Comparison of ENCODE assay signal across 2 cellular contexts in the genomic region with DNA sequence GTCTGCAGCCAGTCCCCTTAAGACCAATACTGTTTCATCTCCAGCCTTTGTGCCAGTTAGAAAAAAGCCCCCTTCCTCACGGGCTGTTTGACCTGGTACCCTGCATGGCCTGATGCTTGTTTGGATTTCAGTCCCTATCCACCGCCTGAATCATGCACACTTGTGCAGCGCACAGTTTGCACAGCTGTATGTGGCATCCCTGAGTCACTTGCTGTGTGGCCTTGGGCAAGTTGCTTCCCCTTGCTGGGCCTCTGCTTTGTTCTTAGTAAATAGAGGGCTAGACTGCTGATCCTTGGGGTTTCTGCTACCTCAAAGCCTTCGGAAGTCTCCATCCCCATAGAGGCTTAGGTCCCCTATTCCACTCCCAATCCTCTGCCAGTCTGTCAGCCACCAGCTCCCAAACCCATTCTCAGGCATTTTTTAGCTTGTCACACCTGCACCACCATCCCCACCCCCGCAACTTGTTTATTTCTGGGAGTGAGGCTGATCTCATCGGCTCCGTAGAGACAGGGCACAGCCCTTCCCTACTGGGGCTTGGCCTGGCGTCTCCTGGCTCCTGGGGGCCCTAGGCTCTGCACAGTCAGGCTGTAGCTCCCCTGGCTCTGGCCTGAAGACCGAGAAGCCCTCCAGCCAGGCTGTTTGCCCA.
A peak's percentile ranks its signal among the peaks of the same experiment; 100 is the strongest.
TF ChIP-seq lines count a peak whose summit lies in the region.

No MANE protein-coding gene starts in this region.

TF ChIP-seq in HEK293, 187 proteins besides CTCF, POLR2A, EP300 and RAD21 (continues in another document):
- TF ChIP-seq, protein P1, sequence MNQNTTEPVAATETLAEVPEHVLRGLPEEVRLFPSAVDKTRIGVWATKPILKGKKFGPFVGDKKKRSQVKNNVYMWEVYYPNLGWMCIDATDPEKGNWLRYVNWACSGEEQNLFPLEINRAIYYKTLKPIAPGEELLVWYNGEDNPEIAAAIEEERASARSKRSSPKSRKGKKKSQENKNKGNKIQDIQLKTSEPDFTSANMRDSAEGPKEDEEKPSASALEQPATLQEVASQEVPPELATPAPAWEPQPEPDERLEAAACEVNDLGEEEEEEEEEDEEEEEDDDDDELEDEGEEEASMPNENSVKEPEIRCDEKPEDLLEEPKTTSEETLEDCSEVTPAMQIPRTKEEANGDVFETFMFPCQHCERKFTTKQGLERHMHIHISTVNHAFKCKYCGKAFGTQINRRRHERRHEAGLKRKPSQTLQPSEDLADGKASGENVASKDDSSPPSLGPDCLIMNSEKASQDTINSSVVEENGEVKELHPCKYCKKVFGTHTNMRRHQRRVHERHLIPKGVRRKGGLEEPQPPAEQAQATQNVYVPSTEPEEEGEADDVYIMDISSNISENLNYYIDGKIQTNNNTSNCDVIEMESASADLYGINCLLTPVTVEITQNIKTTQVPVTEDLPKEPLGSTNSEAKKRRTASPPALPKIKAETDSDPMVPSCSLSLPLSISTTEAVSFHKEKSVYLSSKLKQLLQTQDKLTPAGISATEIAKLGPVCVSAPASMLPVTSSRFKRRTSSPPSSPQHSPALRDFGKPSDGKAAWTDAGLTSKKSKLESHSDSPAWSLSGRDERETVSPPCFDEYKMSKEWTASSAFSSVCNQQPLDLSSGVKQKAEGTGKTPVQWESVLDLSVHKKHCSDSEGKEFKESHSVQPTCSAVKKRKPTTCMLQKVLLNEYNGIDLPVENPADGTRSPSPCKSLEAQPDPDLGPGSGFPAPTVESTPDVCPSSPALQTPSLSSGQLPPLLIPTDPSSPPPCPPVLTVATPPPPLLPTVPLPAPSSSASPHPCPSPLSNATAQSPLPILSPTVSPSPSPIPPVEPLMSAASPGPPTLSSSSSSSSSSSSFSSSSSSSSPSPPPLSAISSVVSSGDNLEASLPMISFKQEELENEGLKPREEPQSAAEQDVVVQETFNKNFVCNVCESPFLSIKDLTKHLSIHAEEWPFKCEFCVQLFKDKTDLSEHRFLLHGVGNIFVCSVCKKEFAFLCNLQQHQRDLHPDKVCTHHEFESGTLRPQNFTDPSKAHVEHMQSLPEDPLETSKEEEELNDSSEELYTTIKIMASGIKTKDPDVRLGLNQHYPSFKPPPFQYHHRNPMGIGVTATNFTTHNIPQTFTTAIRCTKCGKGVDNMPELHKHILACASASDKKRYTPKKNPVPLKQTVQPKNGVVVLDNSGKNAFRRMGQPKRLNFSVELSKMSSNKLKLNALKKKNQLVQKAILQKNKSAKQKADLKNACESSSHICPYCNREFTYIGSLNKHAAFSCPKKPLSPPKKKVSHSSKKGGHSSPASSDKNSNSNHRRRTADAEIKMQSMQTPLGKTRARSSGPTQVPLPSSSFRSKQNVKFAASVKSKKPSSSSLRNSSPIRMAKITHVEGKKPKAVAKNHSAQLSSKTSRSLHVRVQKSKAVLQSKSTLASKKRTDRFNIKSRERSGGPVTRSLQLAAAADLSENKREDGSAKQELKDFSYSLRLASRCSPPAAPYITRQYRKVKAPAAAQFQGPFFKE (tag by site-specific recombination; IDR thresholded peaks at IDR 0.05; ENCODE audit: borderline replicate concordance) = no peak
- TF ChIP-seq ZNF174 (tag by site-specific recombination; IDR thresholded peaks at IDR 0.05) = no peak
- no peak for TF ChIP-seq ZNF701 (tag by site-specific recombination; IDR thresholded peaks at IDR 0.05)
- TF ChIP-seq KLF1 (tag by site-specific recombination; IDR thresholded peaks at IDR 0.05) = peak; percentile 67
- 0 out of 2 replicates have a peak, but pooled peaks have one; percentile 40 for TF ChIP-seq ZBTB20 (tag by site-specific recombination; IDR thresholded peaks at IDR 0.05)
- TF ChIP-seq ZNF629 (tag by site-specific recombination; IDR thresholded peaks at IDR 0.05) = peak; percentile 37; the same call in 1 of the 2 replicates
- TF ChIP-seq WT1 (tag by site-specific recombination; IDR thresholded peaks at IDR 0.05) = peak; percentile 70
- TF ChIP-seq, protein P2, sequence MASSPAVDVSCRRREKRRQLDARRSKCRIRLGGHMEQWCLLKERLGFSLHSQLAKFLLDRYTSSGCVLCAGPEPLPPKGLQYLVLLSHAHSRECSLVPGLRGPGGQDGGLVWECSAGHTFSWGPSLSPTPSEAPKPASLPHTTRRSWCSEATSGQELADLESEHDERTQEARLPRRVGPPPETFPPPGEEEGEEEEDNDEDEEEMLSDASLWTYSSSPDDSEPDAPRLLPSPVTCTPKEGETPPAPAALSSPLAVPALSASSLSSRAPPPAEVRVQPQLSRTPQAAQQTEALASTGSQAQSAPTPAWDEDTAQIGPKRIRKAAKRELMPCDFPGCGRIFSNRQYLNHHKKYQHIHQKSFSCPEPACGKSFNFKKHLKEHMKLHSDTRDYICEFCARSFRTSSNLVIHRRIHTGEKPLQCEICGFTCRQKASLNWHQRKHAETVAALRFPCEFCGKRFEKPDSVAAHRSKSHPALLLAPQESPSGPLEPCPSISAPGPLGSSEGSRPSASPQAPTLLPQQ (tag by site-specific recombination; IDR thresholded peaks at IDR 0.05) = 0 out of 2 replicates have a peak, but pooled peaks have one; percentile 29
- no peak for TF ChIP-seq ZFP69B (tag by site-specific recombination; IDR thresholded peaks at IDR 0.05)
- no peak for TF ChIP-seq ZNF112 (tag by site-specific recombination; IDR thresholded peaks at IDR 0.05)
- TF ChIP-seq, protein P3, sequence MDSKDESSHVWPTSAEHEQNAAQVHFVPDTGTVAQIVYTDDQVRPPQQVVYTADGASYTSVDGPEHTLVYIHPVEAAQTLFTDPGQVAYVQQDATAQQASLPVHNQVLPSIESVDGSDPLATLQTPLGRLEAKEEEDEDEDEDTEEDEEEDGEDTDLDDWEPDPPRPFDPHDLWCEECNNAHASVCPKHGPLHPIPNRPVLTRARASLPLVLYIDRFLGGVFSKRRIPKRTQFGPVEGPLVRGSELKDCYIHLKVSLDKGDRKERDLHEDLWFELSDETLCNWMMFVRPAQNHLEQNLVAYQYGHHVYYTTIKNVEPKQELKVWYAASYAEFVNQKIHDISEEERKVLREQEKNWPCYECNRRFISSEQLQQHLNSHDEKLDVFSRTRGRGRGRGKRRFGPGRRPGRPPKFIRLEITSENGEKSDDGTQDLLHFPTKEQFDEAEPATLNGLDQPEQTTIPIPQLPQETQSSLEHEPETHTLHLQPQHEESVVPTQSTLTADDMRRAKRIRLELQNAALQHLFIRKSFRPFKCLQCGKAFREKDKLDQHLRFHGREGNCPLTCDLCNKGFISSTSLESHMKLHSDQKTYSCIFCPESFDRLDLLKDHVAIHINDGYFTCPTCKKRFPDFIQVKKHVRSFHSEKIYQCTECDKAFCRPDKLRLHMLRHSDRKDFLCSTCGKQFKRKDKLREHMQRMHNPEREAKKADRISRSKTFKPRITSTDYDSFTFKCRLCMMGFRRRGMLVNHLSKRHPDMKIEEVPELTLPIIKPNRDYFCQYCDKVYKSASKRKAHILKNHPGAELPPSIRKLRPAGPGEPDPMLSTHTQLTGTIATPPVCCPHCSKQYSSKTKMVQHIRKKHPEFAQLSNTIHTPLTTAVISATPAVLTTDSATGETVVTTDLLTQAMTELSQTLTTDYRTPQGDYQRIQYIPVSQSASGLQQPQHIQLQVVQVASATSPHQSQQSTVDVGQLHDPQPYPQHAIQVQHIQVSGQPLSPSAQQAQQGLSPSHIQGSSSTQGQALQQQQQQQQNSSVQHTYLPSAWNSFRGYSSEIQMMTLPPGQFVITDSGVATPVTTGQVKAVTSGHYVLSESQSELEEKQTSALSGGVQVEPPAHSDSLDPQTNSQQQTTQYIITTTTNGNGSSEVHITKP (tag by site-specific recombination; IDR thresholded peaks at IDR 0.05) = 0 out of 2 replicates have a peak, but pooled peaks have one; percentile 14
- TF ChIP-seq ZBTB17 (tag by site-specific recombination; IDR thresholded peaks at IDR 0.05) = no peak
- TF ChIP-seq ZXDB (tag by site-specific recombination; IDR thresholded peaks at IDR 0.05) = no peak
- TF ChIP-seq KLF7 (tag by site-specific recombination; IDR thresholded peaks at IDR 0.05; ENCODE audit: borderline replicate concordance) = no peak
- peak; percentile 47; the same call in 1 of the 2 replicates for TF ChIP-seq GLIS2 (tag by site-specific recombination; IDR thresholded peaks at IDR 0.05)

TF ChIP-seq in HEK293T, 16 proteins besides CTCF, POLR2A, EP300 and RAD21 (continued from another document):
- TF ChIP-seq NFRKB (IDR thresholded peaks at IDR 0.05) = no peak
- TF ChIP-seq FOXA1 (IDR thresholded peaks at IDR 0.05) = no peak
- no peak for TF ChIP-seq L3MBTL2 (conservative IDR thresholded peaks at IDR 0.05)
- no peak for TF ChIP-seq LEF1 (IDR thresholded peaks at IDR 0.05; ENCODE audit: borderline replicate concordance)
- TF ChIP-seq SUZ12 (IDR thresholded peaks at IDR 0.05) = no peak
- TF ChIP-seq BHLHE40 (IDR thresholded peaks at IDR 0.05; ENCODE audit: borderline replicate concordance) = no peak
- no peak for TF ChIP-seq HDGF (IDR thresholded peaks at IDR 0.05; ENCODE audit: borderline replicate concordance)
- TF ChIP-seq SP1 (IDR thresholded peaks at IDR 0.05) = no peak
- TF ChIP-seq CTBP1 (IDR thresholded peaks at IDR 0.05; ENCODE audit: borderline replicate concordance) = no peak
- no peak for TF ChIP-seq FOXK2 (IDR thresholded peaks at IDR 0.05)
- TF ChIP-seq TARDBP (IDR thresholded peaks at IDR 0.05) = no peak
- no peak for TF ChIP-seq ELF4 (IDR thresholded peaks at IDR 0.05)
- no peak for TF ChIP-seq FOXM1 (IDR thresholded peaks at IDR 0.05; ENCODE audit: borderline replicate concordance)
